ENCODE assay signal across 1 cellular context in genomic region chr10:99372546-99373271, GRCh38.
TF ChIP-seq lines count a peak whose summit lies in the region.

No MANE protein-coding gene starts in this region.

TF ChIP-seq in K562, 482 proteins besides CTCF, POLR2A, EP300 and RAD21 (continues in another document):
- TF ChIP-seq NFE2 (IDR thresholded peaks at IDR 0.05; ENCODE audit: low read depth) (peak; percentile 46; the same call in 1 of the 2 replicates), ZNF511 (CRISPR knock-in tag; IDR thresholded peaks at IDR 0.05) (no peak), ZNF445 (CRISPR knock-in tag; IDR thresholded peaks at IDR 0.05; ENCODE audit: low read depth) (no peak), RB1 (IDR thresholded peaks at IDR 0.05; ENCODE audit: low read depth) (no peak), ZSCAN29 (IDR thresholded peaks at IDR 0.05) (no peak), AFF4 (CRISPR knock-in tag; IDR thresholded peaks at IDR 0.05) (no peak), CREB1 (IDR thresholded peaks at IDR 0.05) (no peak), CREB1 (CRISPR knock-in tag; IDR thresholded peaks at IDR 0.05) (no peak), C11orf30 (IDR thresholded peaks at IDR 0.05; ENCODE audit: low read depth) (peak; percentile 60), TCF15 (CRISPR knock-in tag; IDR thresholded peaks at IDR 0.05) (no peak), MAFG (tag; conservative IDR thresholded peaks at IDR 0.05) (peak; percentile 71), SP1 (CRISPR knock-in tag; IDR thresholded peaks at IDR 0.05) (no peak), PREB (CRISPR knock-in tag; IDR thresholded peaks at IDR 0.05) (no peak), GTF2E2 (tag; IDR thresholded peaks at IDR 0.05) (no peak), ARID1B (IDR thresholded peaks at IDR 0.05) (no peak), ZNF655 (CRISPR knock-in tag; IDR thresholded peaks at IDR 0.05) (no peak), MLLT1 (IDR thresholded peaks at IDR 0.05) (no peak), ZNF23 (CRISPR knock-in tag; IDR thresholded peaks at IDR 0.05) (no peak), JUN (IDR thresholded peaks at IDR 0.05; ENCODE audit: borderline replicate concordance, low read depth, low read length) (no peak), JUN (CRISPR knock-in tag; IDR thresholded peaks at IDR 0.05; ENCODE audit: borderline replicate concordance) (no peak), NCOR1 (IDR thresholded peaks at IDR 0.05) (no peak), HOMEZ (CRISPR knock-in tag; IDR thresholded peaks at IDR 0.05) (no peak), PPARD (CRISPR knock-in tag; IDR thresholded peaks at IDR 0.05) (no peak), FOXO4 (CRISPR knock-in tag; IDR thresholded peaks at IDR 0.05) (no peak), IRF9 (tag; IDR thresholded peaks at IDR 0.05) (peak; percentile 60; the same call in 1 of the 2 replicates), MBD1 (CRISPR knock-in tag; IDR thresholded peaks at IDR 0.05) (no peak), FOXA3 (CRISPR knock-in tag; conservative IDR thresholded peaks at IDR 0.05 in 1 of 2, IDR thresholded peaks at IDR 0.05 in 1 of 2) (no peak), ZNF316 (IDR thresholded peaks at IDR 0.05) (peak; percentile 42; the same call in 1 of the 2 replicates), CHD2 (IDR thresholded peaks at IDR 0.05; ENCODE audit: low read depth, low read length) (no peak), SIX5 (IDR thresholded peaks at IDR 0.05; ENCODE audit: borderline replicate concordance in 1 of 2, insufficient read depth in 1 of 2, low read depth in 1 of 2, low read length in 2 of 2) (no peak), SFPQ (IDR thresholded peaks at IDR 0.05; ENCODE audit: low read depth, low read length) (no peak), E2F4 (CRISPR knock-in tag; IDR thresholded peaks at IDR 0.05; ENCODE audit: low read depth) (no peak), GATAD2B (IDR thresholded peaks at IDR 0.05; ENCODE audit: borderline replicate concordance) (no peak), CEBPB (tag; IDR thresholded peaks at IDR 0.05) (peak; percentile 98), HMG20A (CRISPR knock-in tag; conservative IDR thresholded peaks at IDR 0.05) (no peak), HDAC2 (IDR thresholded peaks at IDR 0.05) (no peak), ZNF551 (CRISPR knock-in tag; IDR thresholded peaks at IDR 0.05) (no peak), XRCC4 (IDR thresholded peaks at IDR 0.05; ENCODE audit: extremely low read depth, insufficient read depth, insufficient read length) (no peak), KAT2B (IDR thresholded peaks at IDR 0.05; ENCODE audit: low read depth, low read length) (no peak), SNIP1 (IDR thresholded peaks at IDR 0.05; ENCODE audit: low read depth) (no peak), ZNF561 (CRISPR knock-in tag; conservative IDR thresholded peaks at IDR 0.05) (no peak), ZNF717 (CRISPR knock-in tag; IDR thresholded peaks at IDR 0.05) (no peak), MTA3 (IDR thresholded peaks at IDR 0.05; ENCODE audit: borderline replicate concordance) (no peak), ATF1 (CRISPR knock-in tag; IDR thresholded peaks at IDR 0.05) (no peak), ATF1 (tag; IDR thresholded peaks at IDR 0.05) (no peak), ZNF133 (CRISPR knock-in tag; IDR thresholded peaks at IDR 0.05) (no peak), HDAC6 (IDR thresholded peaks at IDR 0.05; ENCODE audit: low read depth, low read length) (no peak), CEBPG (CRISPR knock-in tag; IDR thresholded peaks at IDR 0.05) (0 out of 2 replicates have a peak, but pooled peaks have one; percentile 24), CEBPG (tag; conservative IDR thresholded peaks at IDR 0.05 in 1 of 2, IDR thresholded peaks at IDR 0.05 in 1 of 2) (peak; percentile 84 to 98), MAFF (IDR thresholded peaks at IDR 0.05; ENCODE audit: low read length) (peak; percentile 27; the same call in 1 of the 2 replicates), ZNF41 (CRISPR knock-in tag; conservative IDR thresholded peaks at IDR 0.05) (no peak), GABPA (tag; conservative IDR thresholded peaks at IDR 0.05; ENCODE audit: low read depth) (no peak), ZNF695 (CRISPR knock-in tag; IDR thresholded peaks at IDR 0.05) (no peak)
